ENCODE assay signal across 20 cellular contexts in the genomic region with DNA sequence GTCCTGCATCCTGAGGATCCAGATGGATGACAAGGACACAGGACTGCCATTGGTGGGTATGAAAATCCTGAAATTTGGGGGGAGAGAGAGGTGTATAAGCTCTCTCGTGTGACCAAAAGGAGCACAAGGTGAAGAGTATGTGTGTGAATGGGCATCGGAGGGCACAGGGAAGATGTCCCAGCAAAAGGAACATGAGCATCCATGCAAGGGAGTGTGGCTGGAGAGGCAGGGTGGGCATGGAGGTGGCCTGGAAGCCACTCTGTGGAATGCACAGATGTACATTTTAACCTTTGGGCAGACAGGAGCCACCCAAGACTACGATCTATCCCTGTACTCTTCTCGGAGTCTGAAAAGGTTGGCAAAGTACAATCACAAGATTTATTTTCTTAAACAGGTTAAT. TPM values are rescaled to one million over a fixed set of nuclear protein-coding genes. Genes with fewer than 3 reads are reported as not detected.
DNase-seq lines count a peak whose midpoint lies in the region; FAIRE-seq and TF ChIP-seq lines count a peak whose summit lies in the region.
"Had no signal": no experiment of that assay in that cellular context is flagged by ENCODE, and none has a peak within 500 bp of the region (broad histone marks: within the 10 kb centered on the region; RNA-seq: fewer than 3 reads in every experiment).

No MANE protein-coding gene starts in this region.

- H3K27me3 Mint-ChIP-seq in activated CD4-positive, alpha-beta memory T cell treated with anti-CD3 and anti-CD28 coated beads for 36 hours, result no peaks in the 10 kb centered on the region
- H3K27me3 Mint-ChIP-seq in activated CD4-positive, alpha-beta memory T cell treated with anti-CD3 and anti-CD28 coated beads, Interleukin-2, amount 10 ng/mL, durations not matched to agents 7 days and 5 days, result no peaks in the 10 kb centered on the region
- H3K27me3 Mint-ChIP-seq in nephron progenitor cell (ENCODE audit: low read depth, poor library complexity), result no peaks in the 10 kb centered on the region
- H3K27me3 Mint-ChIP-seq: progenitor cell of endocrine pancreas had no signal

- H3K9ac ChIP-seq in kidney (ENCODE audit: low read length in 2 of 2) (no peak overlapping the region), neuronal stem cell (ENCODE audit: low read depth, low read length, poor library complexity) (no peak overlapping the region)

- H3K4me3 Mint-ChIP-seq in activated CD4-positive, alpha-beta memory T cell treated with anti-CD3 and anti-CD28 coated beads for 36 hours, result no peak overlapping the region
- H3K4me3 Mint-ChIP-seq in activated CD4-positive, alpha-beta memory T cell treated with anti-CD3 and anti-CD28 coated beads, Interleukin-2, amount 10 ng/mL, durations not matched to agents 7 days and 5 days, result no peak overlapping the region
- no peak overlapping the region for H3K4me3 Mint-ChIP-seq in nephron progenitor cell

- H3K18ac ChIP-seq in neuronal stem cell (ENCODE audit: low read length), result no peak overlapping the region

- H3K27ac ChIP-seq in angular gyrus (ENCODE audit: low read depth, low read length), result peak overlapping the region; percentile 14
- H3K27ac ChIP-seq in kidney (ENCODE audit: low read depth in 2 of 2, low read length in 2 of 2), result no peak overlapping the region
- no peak overlapping the region for H3K27ac ChIP-seq in neuronal stem cell (replicated peaks; ENCODE audit: low read length)
- H3K27ac ChIP-seq: heart left ventricle, testis had no signal

- no peak overlapping the region for H2AK5ac ChIP-seq in neuronal stem cell (ENCODE audit: low read depth, low read length)

- H3K4me1 Mint-ChIP-seq in activated CD4-positive, alpha-beta memory T cell treated with anti-CD3 and anti-CD28 coated beads for 36 hours (ENCODE audit: low read depth), result peaks cover 21% of the 10 kb centered on the region
- H3K4me1 Mint-ChIP-seq in activated CD4-positive, alpha-beta memory T cell treated with anti-CD3 and anti-CD28 coated beads, Interleukin-2, amount 10 ng/mL, durations not matched to agents 7 days and 5 days, result peaks cover 7% of the 10 kb centered on the region
- H3K4me1 Mint-ChIP-seq in nephron progenitor cell, result peaks cover 4% of the 10 kb centered on the region

- H3K9me3 ChIP-seq in kidney (ENCODE audit: control insufficient read depth in 1 of 2, low read length in 2 of 2), result no peaks in the 10 kb centered on the region
- H3K9me3 ChIP-seq in neuronal stem cell (replicated peaks in 1 of 2; ENCODE audit: control insufficient read depth in 2 of 2, insufficient read depth in 1 of 2, low read depth in 1 of 2, low read length in 2 of 2), result no peaks in the 10 kb centered on the region
- H3K9me3 ChIP-seq: adrenal gland, heart left ventricle, testis had no signal

- intact Hi-C loops in activated CD4-positive, alpha-beta memory T cell treated with anti-CD3 and anti-CD28 coated beads for 36 hours (cut with micrococcal nuclease), result no loop called here
- intact Hi-C loops in kidney (cut with DNase I), result no loop called here

- no peak overlapping the region for H2BK15ac ChIP-seq in neuronal stem cell (ENCODE audit: low read length)

- H3K36me3 ChIP-seq in kidney (ENCODE audit: control insufficient read depth in 1 of 2, insufficient read depth in 2 of 2, low read length in 2 of 2), result peaks cover 44 to 52% of the 10 kb centered on the region in 2 donors
- H3K36me3 ChIP-seq in neuronal stem cell (replicated peaks in 1 of 2; ENCODE audit: control insufficient read depth in 2 of 2, insufficient read depth in 2 of 2, low read length in 2 of 2), result peaks cover 11 to 46% of the 10 kb centered on the region in 2 donors

- no peaks in the 10 kb centered on the region for H3K9me3 Mint-ChIP-seq in activated CD4-positive, alpha-beta memory T cell treated with anti-CD3 and anti-CD28 coated beads for 36 hours
- no peaks in the 10 kb centered on the region for H3K9me3 Mint-ChIP-seq in activated CD4-positive, alpha-beta memory T cell treated with anti-CD3 and anti-CD28 coated beads, Interleukin-2, amount 10 ng/mL, durations not matched to agents 7 days and 5 days
- H3K9me3 Mint-ChIP-seq in nephron progenitor cell, result no peaks in the 10 kb centered on the region

- H3K4me3 ChIP-seq in kidney (ENCODE audit: low read length in 2 of 2) (no peak overlapping the region), neuronal stem cell (ENCODE audit: low read length in 2 of 2) (no peak overlapping the region)
- H3K4me3 ChIP-seq: adrenal gland, heart left ventricle, lung, smooth muscle cell, testis had no signal

- peak overlapping the region; percentile 15 for H3K27ac Mint-ChIP-seq in activated CD4-positive, alpha-beta memory T cell treated with anti-CD3 and anti-CD28 coated beads for 36 hours
- no peak overlapping the region for H3K27ac Mint-ChIP-seq in activated CD4-positive, alpha-beta memory T cell treated with anti-CD3 and anti-CD28 coated beads, Interleukin-2, amount 10 ng/mL, durations not matched to agents 7 days and 5 days
- H3K27ac Mint-ChIP-seq in nephron progenitor cell, result peak overlapping the region; percentile 71

- DNase-seq in activated CD4-positive, alpha-beta memory T cell treated with anti-CD3 and anti-CD28 coated beads for 36 hours, result no peak
- DNase-seq in activated CD4-positive, alpha-beta memory T cell treated with anti-CD3 and anti-CD28 coated beads, Interleukin-2, amount 10 ng/mL, durations not matched to agents 7 days and 5 days, result no peak
- no peak for DNase-seq in GM12892 (ENCODE audit: insufficient read length)
- DNase-seq in nephron progenitor cell, result no peak
- no peak for DNase-seq in SIG-M5 treated with dmso at 0.1 percent for 504 hours (lab: John Stamatoyannopoulos, UW; ENCODE audit: unreplicated experiment)
- no peak for DNase-seq in kidney
- DNase-seq in neuronal stem cell (ENCODE audit: low spot score), result no peak
- DNase-seq: 8988T; adrenal gland; C1 segment of cervical spinal cord; effector memory CD4-positive, alpha-beta T cell; heart left ventricle; NCI-H69; stimulated activated CD4-positive, alpha-beta T cell treated with anti-CD3 and anti-CD28 coated beads, Interleukin-4, amount 100 ng/mL, for 24 hours; T1000; testis had no signal

- no peak for FAIRE-seq in GM12892 (lab: Jason Lieb, UNC)
- no peak for FAIRE-seq in kidney (lab: Jason Lieb, UNC)

- no peak overlapping the region for H2BK12ac ChIP-seq in neuronal stem cell (ENCODE audit: low read length)

- H3K14ac ChIP-seq in neuronal stem cell (ENCODE audit: low read length), result no peak overlapping the region

- POLR2A ChIA-PET in activated CD4-positive, alpha-beta memory T cell treated with anti-CD3 and anti-CD28 coated beads for 36 hours (lab: Charles Lee), result interaction anchor here (1.4 kb wide), 1 partner anchor 58 kb away, joined by 4 read pairs; no protein-coding TSS in a partner anchor
- POLR2A ChIA-PET in activated CD4-positive, alpha-beta memory T cell treated with anti-CD3 and anti-CD28 coated beads, Interleukin-2, amount 10 ng/mL, durations not matched to agents 7 days and 5 days (lab: Charles Lee), result no interaction called here

- peaks cover 29% of the 10 kb centered on the region for H3K36me3 Mint-ChIP-seq in activated CD4-positive, alpha-beta memory T cell treated with anti-CD3 and anti-CD28 coated beads for 36 hours
- peaks cover 51% of the 10 kb centered on the region for H3K36me3 Mint-ChIP-seq in activated CD4-positive, alpha-beta memory T cell treated with anti-CD3 and anti-CD28 coated beads, Interleukin-2, amount 10 ng/mL, durations not matched to agents 7 days and 5 days (ENCODE audit: low read depth)
- H3K36me3 Mint-ChIP-seq in nephron progenitor cell (ENCODE audit: low read depth), result peaks cover 55% of the 10 kb centered on the region

- TF ChIP-seq POLR2A in GM12892 (IDR thresholded peaks at IDR 0.05; ENCODE audit: low read depth, low read length), result 0 out of 2 replicates have a peak, but pooled peaks have one; percentile 38

- H2BK120ac ChIP-seq in neuronal stem cell (ENCODE audit: low read depth, low read length), result no peak overlapping the region

- no peaks in the 10 kb centered on the region for H3K79me1 ChIP-seq in neuronal stem cell (ENCODE audit: low read depth, low read length)

- no peak overlapping the region for H2BK5ac ChIP-seq in neuronal stem cell (ENCODE audit: low read length)

- CTCF ChIA-PET in activated CD4-positive, alpha-beta memory T cell treated with anti-CD3 and anti-CD28 coated beads for 36 hours (lab: Charles Lee), result interaction anchor here (1.5 kb wide), 1 partner anchor 145 kb away, joined by 6 read pairs; no protein-coding TSS in a partner anchor
- CTCF ChIA-PET in activated CD4-positive, alpha-beta memory T cell treated with anti-CD3 and anti-CD28 coated beads, Interleukin-2, amount 10 ng/mL, durations not matched to agents 7 days and 5 days (lab: Charles Lee), result interaction anchor here (0.8 kb wide), 1 partner anchor 72 kb away, joined by 3 read pairs; the partner anchor contains the start of gene SH3BP5

- H3K27me3 ChIP-seq in neuronal stem cell (ENCODE audit: control insufficient read depth in 3 of 3, insufficient read depth in 3 of 3, low read depth in 1 of 3, low read length in 3 of 3), result no peaks in the 10 kb centered on the region
- H3K27me3 ChIP-seq: adrenal gland, heart left ventricle, testis had no signal

- no CpG with 5 or more reads among the region's 4 CpGs for WGBS in neuronal stem cell (ENCODE audit: extremely low coverage in 2 of 2, insufficient read length in 2 of 2, insufficient replicate concordance in 1 of 2), 2 donors

- no peak overlapping the region for H3K23ac ChIP-seq in neuronal stem cell (ENCODE audit: low read depth, low read length, poor library complexity)

- TF ChIP-seq CTCF in nephron progenitor cell (IDR thresholded peaks at IDR 0.05), result no peak
- no peak for TF ChIP-seq CTCF in kidney (IDR thresholded peaks at IDR 0.05; ENCODE audit: borderline replicate concordance, extremely low read depth, insufficient read depth)

- H3K4ac ChIP-seq in neuronal stem cell (ENCODE audit: low read length), result no peak overlapping the region

- no peak overlapping the region for H3K4me2 ChIP-seq in neuronal stem cell (ENCODE audit: insufficient read depth, low read length, poor library complexity, severe bottlenecking)
- H3K4me2 ChIP-seq: smooth muscle cell had no signal

- H3K4me1 ChIP-seq in kidney (ENCODE audit: control insufficient read depth in 1 of 2, insufficient read depth in 1 of 2, low read depth in 1 of 2, low read length in 2 of 2) (peaks cover 0 to 10% of the 10 kb centered on the region in 2 donors), neuronal stem cell (ENCODE audit: control insufficient read depth in 2 of 2, insufficient read depth in 1 of 2, low read depth in 1 of 2, low read length in 2 of 2) (no peaks in the 10 kb centered on the region)

- H4K8ac ChIP-seq in neuronal stem cell (ENCODE audit: low read depth, low read length), result no peak overlapping the region

- no peak overlapping the region for H2AFZ ChIP-seq in neuronal stem cell (ENCODE audit: low read length)

- H4K91ac ChIP-seq in neuronal stem cell (ENCODE audit: low read depth, low read length, poor library complexity), result no peak overlapping the region

RNA-seq across cellular contexts. Expression of gene CAPN7, which starts 54.5 kb away (rescaled TPM):
- total RNA-seq in activated CD4-positive, alpha-beta memory T cell treated with anti-CD3 and anti-CD28 coated beads for 36 hours, result 10 to 100 TPM; 23.6 to 28.1 TPM
- 10 to 100 TPM; 29.6 to 30.1 TPM for total RNA-seq in activated CD4-positive, alpha-beta memory T cell treated with anti-CD3 and anti-CD28 coated beads, Interleukin-2, amount 10 ng/mL, durations not matched to agents 7 days and 5 days
- 12.4 TPM for polyA plus RNA-seq in GM12892 (2012; ENCODE audit: missing spikeins)
- total RNA-seq in kidney, result 40.7 TPM
- polyA plus RNA-seq in kidney (ENCODE audit: insufficient read depth, low read depth, low replicate concordance), result 14.9 TPM
- 19.2 TPM for polyA plus RNA-seq in neuronal stem cell (2013, experiment 1 of 2)
- polyA plus RNA-seq in neuronal stem cell (2013, experiment 2 of 2), result 19.6 TPM
